In genomic region chr1:201511925-201512539, GRCh38 we compare ENCODE assay signal across 8 cellular contexts. TPM values are rescaled to one million over a fixed set of nuclear protein-coding genes. Genes with fewer than 3 reads are reported as not detected.
DNase-seq lines count a peak whose midpoint lies in the region; ATAC-seq, FAIRE-seq and TF ChIP-seq lines count a peak whose summit lies in the region.

No MANE protein-coding gene starts in this region.

- H3K27me3 ChIP-seq in astrocyte (ENCODE audit: insufficient read depth, low read length) = no peaks in the 10 kb centered on the region
- H3K27me3 ChIP-seq in liver (ENCODE audit: control insufficient read depth in 4 of 4, insufficient read depth in 4 of 4, low read length in 3 of 4) = no peaks in the 10 kb centered on the region
- H3K27me3 ChIP-seq in tibial nerve = no peaks in the 10 kb centered on the region
- no peaks in the 10 kb centered on the region for H3K27me3 ChIP-seq in MG63

- 16% methylated on average over 6 of the region's 6 CpGs for WGBS in liver
- 9 to 25% methylated on average over 6 of the region's 6 CpGs for WGBS in tibial nerve, 2 donors

- no peak for FAIRE-seq in astrocyte (lab: Jason Lieb, UNC)

- TF ChIP-seq EP300 in tibial nerve (IDR thresholded peaks at IDR 0.05) = peak in 1 of 2 donors; percentile 67

- peak overlapping the region; percentile 7 for H3K4me2 ChIP-seq in astrocyte (ENCODE audit: low read length)

- H4K20me1 ChIP-seq in astrocyte (ENCODE audit: insufficient read depth, low read length) = no peaks in the 10 kb centered on the region

- peak in 1 of 2 donors; percentile 55 for TF ChIP-seq RAD21 in liver (IDR thresholded peaks at IDR 0.05)

- H3K4me1 ChIP-seq in astrocyte (ENCODE audit: insufficient read depth, low read length) (peaks cover 34% of the 10 kb centered on the region), liver (ENCODE audit: control insufficient read depth in 4 of 4, insufficient read depth in 4 of 4, low read length in 3 of 4) (peaks cover 10 to 29% (median 23%) of the 10 kb centered on the region in 4 donors), tibial nerve (peaks cover 0 to 44% (median 31%) of the 10 kb centered on the region in 4 donors)

- no peaks in the 10 kb centered on the region for H3K36me3 ChIP-seq in astrocyte (ENCODE audit: insufficient read depth, low read length)
- H3K36me3 ChIP-seq in liver (ENCODE audit: control insufficient read depth in 4 of 4, insufficient read depth in 3 of 4, low read depth in 1 of 4, low read length in 3 of 4) = no peaks in the 10 kb centered on the region
- no peaks in the 10 kb centered on the region for H3K36me3 ChIP-seq in tibial nerve
- no peaks in the 10 kb centered on the region for H3K36me3 ChIP-seq in MG63

- H3K9ac ChIP-seq in astrocyte (ENCODE audit: low read length) = peak overlapping the region; percentile 9
- peak overlapping the region; percentile 19 to 54 for H3K9ac ChIP-seq in liver (ENCODE audit: low read depth in 1 of 2, low read length in 2 of 2)

- no peaks in the 10 kb centered on the region for H3K36me3 Mint-ChIP-seq in astrocyte (ENCODE audit: low read depth, unreplicated experiment)

- peak overlapping the region; percentile 46 for H3K4me3 Mint-ChIP-seq in astrocyte (ENCODE audit: unreplicated experiment)

- H2AFZ ChIP-seq in astrocyte (ENCODE audit: low read depth, low read length) = peak overlapping the region; percentile 37

- H3K79me2 ChIP-seq in astrocyte (ENCODE audit: insufficient read depth, low read length) = peaks cover 6% of the 10 kb centered on the region

- DNase-seq in CMK (ENCODE audit: low read depth) (peak; percentile 65), astrocyte (ENCODE audit: low read depth) (no peak), tibial nerve (ENCODE audit: low spot score in 2 of 2) (no peak), MG63 (no peak)

- no peak for TF ChIP-seq CTCF in astrocyte (IDR thresholded peaks at IDR 0.05; ENCODE audit: insufficient read depth, low read depth, low read length)
- no peak for TF ChIP-seq CTCF in liver (IDR thresholded peaks at IDR 0.05; ENCODE audit: low read depth, low read length, missing input control)
- TF ChIP-seq CTCF in tibial nerve (IDR thresholded peaks at IDR 0.05) = no peak

- H3K27ac ChIP-seq in astrocyte (ENCODE audit: low read depth, low read length) (no peak overlapping the region), liver (ENCODE audit: low read depth in 1 of 2, low read length in 2 of 2) (peak overlapping the region; percentile 63 to 76), tibial nerve (peak overlapping the region; percentile 55 to 88 (median 78))

- H3K9me3 Mint-ChIP-seq in astrocyte (ENCODE audit: unreplicated experiment) = no peaks in the 10 kb centered on the region

- peak overlapping the region; percentile 80 for H3K27ac Mint-ChIP-seq in astrocyte (ENCODE audit: unreplicated experiment)

- peaks cover 11% of the 10 kb centered on the region for H3K27me3 Mint-ChIP-seq in astrocyte (ENCODE audit: low read depth, unreplicated experiment)

- H3K4me3 ChIP-seq in astrocyte (ENCODE audit: insufficient read depth, low read depth, low read length) (no peak overlapping the region), liver (ENCODE audit: low read depth in 1 of 3, low read length in 3 of 3) (no peak overlapping the region), tibial nerve (no peak overlapping the region), MG63 (no peak overlapping the region)

- H3K9me3 ChIP-seq in astrocyte (ENCODE audit: insufficient read depth, low read depth, low read length) = no peaks in the 10 kb centered on the region
- no peaks in the 10 kb centered on the region for H3K9me3 ChIP-seq in liver (ENCODE audit: control insufficient read depth in 4 of 4, low read length in 3 of 4)
- H3K9me3 ChIP-seq in tibial nerve = no peaks in the 10 kb centered on the region
- no peaks in the 10 kb centered on the region for H3K9me3 ChIP-seq in MG63

- TF ChIP-seq POLR2A in tibial nerve (IDR thresholded peaks at IDR 0.05) = peak in 1 of 2 donors; percentile 30

- H3K4me1 Mint-ChIP-seq in astrocyte (ENCODE audit: low read depth, unreplicated experiment) = peaks cover 27% of the 10 kb centered on the region

- ATAC-seq in HG03175 (IDR thresholded peaks at IDR 0.05; ENCODE audit: unreplicated experiment) (peak; percentile 36), HG03159 (IDR thresholded peaks at IDR 0.05; ENCODE audit: unreplicated experiment) (no peak), HG02571 (IDR thresholded peaks at IDR 0.05; ENCODE audit: unreplicated experiment) (no peak)

TF ChIP-seq in liver, 16 proteins besides CTCF, POLR2A, EP300 and RAD21:
- peak; percentile 32 to 50 for TF ChIP-seq RXRA (IDR thresholded peaks at IDR 0.05)
- TF ChIP-seq MAX (IDR thresholded peaks at IDR 0.05) = peak; percentile 33
- peak; percentile 20 to 47 for TF ChIP-seq GABPA (IDR thresholded peaks at IDR 0.05 in 1 of 2, conservative IDR thresholded peaks at IDR 0.05 in 1 of 2)
- no peak for TF ChIP-seq REST (IDR thresholded peaks at IDR 0.05)
- no peak for TF ChIP-seq YY1 (IDR thresholded peaks at IDR 0.05)
- TF ChIP-seq JUND (IDR thresholded peaks at IDR 0.05) = no peak
- TF ChIP-seq HNF4A (conservative IDR thresholded peaks at IDR 0.05) = no peak
- no peak for TF ChIP-seq FOXA1 (IDR thresholded peaks at IDR 0.05)
- TF ChIP-seq ATF3 (IDR thresholded peaks at IDR 0.05) = no peak
- TF ChIP-seq SP1 (IDR thresholded peaks at IDR 0.05) = peak; percentile 46
- TF ChIP-seq EGR1 (IDR thresholded peaks at IDR 0.05; ENCODE audit: low read depth in 2 of 2) = no peak
- TF ChIP-seq NR2F2 (IDR thresholded peaks at IDR 0.05) = peak; percentile 85
- TF ChIP-seq ZBTB33 (IDR thresholded peaks at IDR 0.05) = no peak
- TF ChIP-seq HNF4G (IDR thresholded peaks at IDR 0.05) = no peak

RNA-seq across cellular contexts. Expression of gene CSRP1, which starts 5.1 kb away (rescaled TPM):
- total RNA-seq in astrocyte = 289 and 317 TPM in 2 replicates
- total RNA-seq in liver = 10 to 100 TPM; 42.7 to 96.9 TPM
- 10 to 100 TPM; 49.3 to 87.2 TPM for polyA plus RNA-seq in liver
- total RNA-seq in tibial nerve = 1,000 to 10,000 TPM in 3 of 4 donors, 100 to 1,000 TPM in 1; 548 to 1,751 (median 1,444) TPM
- total RNA-seq in MG63 (2014; rRNA removed; shearing (Covaris generic); ENCODE audit: low replicate concordance) = 108 and 190 TPM in 2 replicates

RNA-seq across cellular contexts. Expression of gene NAV1, which starts 26.9 kb away (rescaled TPM):
- total RNA-seq in astrocyte (79.7 and 85.2 TPM in 2 replicates), liver (1 to 10 TPM; 1.2 to 2.0 TPM), tibial nerve (10 to 100 TPM; 22.9 to 49.2 (median 34.2) TPM)
- 1 to 10 TPM; 1.1 to 1.4 TPM for polyA plus RNA-seq in liver
- 17.7 and 22.9 TPM in 2 replicates for total RNA-seq in MG63 (2014; rRNA removed; shearing (Covaris generic); ENCODE audit: low replicate concordance)

RNA-seq across cellular contexts. Expression of gene PHLDA3, which starts 43.0 kb away (rescaled TPM):
- total RNA-seq in astrocyte (150 and 152 TPM in 2 replicates), liver (1 to 10 TPM in 1 of 2 donors, under 1 TPM in 1; 0.67 to 1.4 TPM), tibial nerve (100 to 1,000 TPM; 243 to 301 (median 271) TPM)
- polyA plus RNA-seq in liver = 1 to 10 TPM in 1 of 2 donors, under 1 TPM in 1; 0.36 to 2.2 TPM
- total RNA-seq in MG63 (2014; rRNA removed; shearing (Covaris generic); ENCODE audit: low replicate concordance) = 51.7 and 72.2 TPM in 2 replicates

Comparison
In these comparisons a context has a peak if more than half of its experiments do, and no peak if none do; other contexts are left out.
1. RNA of gene PHLDA3, which starts 43.0 kb away (total RNA-seq): 243 to 301 TPM in tibial nerve, 150 to 152 TPM in astrocyte and 51.7 to 72.2 TPM in MG63; 0.67 to 1.4 TPM in liver; every median in the first group is over 10 times any median in the second.